Comparison of ENCODE assay signal across 7 cellular contexts in the genomic region with DNA sequence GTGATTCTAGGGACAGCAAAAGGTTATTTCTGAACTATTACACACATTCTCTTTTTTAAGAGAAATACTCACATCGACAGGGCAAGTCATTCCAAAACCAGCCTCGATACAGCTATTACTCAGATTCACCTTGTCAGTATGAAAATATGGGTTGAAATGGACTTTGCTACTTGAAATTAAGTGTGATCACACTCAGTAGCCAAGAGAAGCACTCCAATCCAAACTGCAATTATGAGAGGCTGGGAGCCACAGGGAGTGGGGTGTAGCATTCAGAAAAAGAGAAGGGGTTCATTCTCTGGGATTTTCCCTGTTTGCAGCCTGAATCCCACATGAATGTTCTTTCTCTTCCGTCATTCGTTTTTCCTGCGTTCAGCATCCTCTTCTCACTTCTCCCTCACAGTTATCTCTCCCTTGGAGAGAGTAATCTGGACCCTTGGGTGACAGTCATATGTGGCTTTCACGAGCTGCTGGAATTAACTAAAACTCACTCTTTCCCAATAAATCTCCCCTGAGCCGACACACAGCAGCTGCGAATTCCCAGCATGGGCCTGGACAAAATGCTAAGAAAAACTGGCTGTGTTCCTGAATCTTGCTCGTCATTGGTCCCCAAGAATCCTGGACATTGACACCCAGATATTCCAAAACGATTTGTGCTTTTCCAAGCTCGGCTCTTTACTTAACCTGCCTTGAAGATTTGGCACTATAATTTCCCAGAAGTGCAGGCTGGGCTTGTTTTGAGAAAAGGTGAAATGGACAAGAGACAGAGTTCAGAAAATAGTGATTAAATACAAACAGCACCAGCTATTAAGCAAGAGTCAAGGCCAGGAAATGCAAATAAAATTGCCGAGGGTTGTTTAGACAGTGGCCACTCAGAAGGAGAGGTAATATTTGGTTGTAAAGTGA.
A peak's percentile ranks its signal among the peaks of the same experiment; 100 is the strongest.
DNase-seq lines count a peak whose midpoint lies in the region; ATAC-seq and TF ChIP-seq lines count a peak whose summit lies in the region.

No MANE protein-coding gene starts in this region.

- ATAC-seq in GM18868 (IDR thresholded peaks at IDR 0.05; ENCODE audit: unreplicated experiment) (peak; percentile 77), GM23338 (no peak)
- peak; percentile 71 to 75 for ATAC-seq in stimulated activated naive B cell treated with anti-CD40 and anti-IgM and Interleukin-4, amounts not matched to agents 10 μg/mL and 1 μg/mL and 100 μg/mL, for 72 hours (replicated peaks)

- no peaks in the 10 kb centered on the region for H3K79me2 ChIP-seq in GM23338 (replicated peaks; ENCODE audit: insufficient read depth)

- no peak overlapping the region for H3K27ac ChIP-seq in GM23338 (ENCODE audit: low read depth)

- H3K9me3 Mint-ChIP-seq in GM23338, result no peaks in the 10 kb centered on the region; the same call in 2 of the 3 replicates
- H3K9me3 Mint-ChIP-seq in glutamatergic neuron (ENCODE audit: unreplicated experiment), result peaks cover 4% of the 10 kb centered on the region
- H3K9me3 Mint-ChIP-seq in stimulated activated naive B cell treated with anti-CD40 and anti-IgM and Interleukin-4, amounts not matched to agents 10 μg/mL and 1 μg/mL and 100 μg/mL, for 72 hours, result no peaks in the 10 kb centered on the region

- H3K4me1 ChIP-seq in GM23338 (ENCODE audit: insufficient read depth), result peaks cover 14% of the 10 kb centered on the region; the same call in 1 of the 2 replicates

- peaks cover 10% of the 10 kb centered on the region for H3K9me2 ChIP-seq in GM23338 (ENCODE audit: insufficient read depth)

- H3K4me3 Mint-ChIP-seq in GM23338 (no peak overlapping the region), glutamatergic neuron (ENCODE audit: unreplicated experiment) (no peak overlapping the region)
- H3K4me3 Mint-ChIP-seq in stimulated activated naive B cell treated with anti-CD40 and anti-IgM and Interleukin-4, amounts not matched to agents 10 μg/mL and 1 μg/mL and 100 μg/mL, for 72 hours, result peak overlapping the region; percentile 71 to 76

- no peaks in the 10 kb centered on the region for H4K20me1 ChIP-seq in GM23338 (replicated peaks; ENCODE audit: insufficient read depth)

- H3K27me3 ChIP-seq in GM23338 (ENCODE audit: insufficient read depth), result no peaks in the 10 kb centered on the region

- no peaks in the 10 kb centered on the region for H3F3A ChIP-seq in GM23338 (replicated peaks; ENCODE audit: low read depth)

- H3K4me1 Mint-ChIP-seq in GM23338, result peaks cover 29% of the 10 kb centered on the region
- H3K4me1 Mint-ChIP-seq in glutamatergic neuron (ENCODE audit: low read depth, unreplicated experiment), result peaks cover 32% of the 10 kb centered on the region
- peaks cover 40 to 62% of the 10 kb centered on the region in 2 donors for H3K4me1 Mint-ChIP-seq in stimulated activated naive B cell treated with anti-CD40 and anti-IgM and Interleukin-4, amounts not matched to agents 10 μg/mL and 1 μg/mL and 100 μg/mL, for 72 hours

- no peak overlapping the region for H3K4me2 ChIP-seq in GM23338

- no peak overlapping the region for H3K4me3 ChIP-seq in GM23338

- H3K27me3 Mint-ChIP-seq in GM23338 (ENCODE audit: insufficient read depth, low read depth, poor library complexity), result peaks cover 2% of the 10 kb centered on the region
- H3K27me3 Mint-ChIP-seq in glutamatergic neuron (ENCODE audit: unreplicated experiment), result peaks cover 1% of the 10 kb centered on the region
- H3K27me3 Mint-ChIP-seq in stimulated activated naive B cell treated with anti-CD40 and anti-IgM and Interleukin-4, amounts not matched to agents 10 μg/mL and 1 μg/mL and 100 μg/mL, for 72 hours, result no peaks in the 10 kb centered on the region

- H2AFZ ChIP-seq in GM23338, result peak overlapping the region; percentile 78

- no peaks in the 10 kb centered on the region for H3K36me3 ChIP-seq in GM23338 (ENCODE audit: insufficient read depth)

- H3K27ac Mint-ChIP-seq in GM23338 (no peak overlapping the region), glutamatergic neuron (ENCODE audit: unreplicated experiment) (peak overlapping the region; percentile 65)
- H3K27ac Mint-ChIP-seq in stimulated activated naive B cell treated with anti-CD40 and anti-IgM and Interleukin-4, amounts not matched to agents 10 μg/mL and 1 μg/mL and 100 μg/mL, for 72 hours, result peak overlapping the region; percentile 98

- TF ChIP-seq CTCF in GM23338 (conservative IDR thresholded peaks at IDR 0.05; ENCODE audit: low read depth in 2 of 2) (no peak), glutamatergic neuron (IDR thresholded peaks at IDR 0.05; ENCODE audit: partially characterized antibody, unreplicated experiment) (no peak)

- H3K36me3 Mint-ChIP-seq in GM23338 (ENCODE audit: low read depth) (no peaks in the 10 kb centered on the region), glutamatergic neuron (ENCODE audit: unreplicated experiment) (no peaks in the 10 kb centered on the region)
- peaks cover 0 to 3% of the 10 kb centered on the region in 2 donors for H3K36me3 Mint-ChIP-seq in stimulated activated naive B cell treated with anti-CD40 and anti-IgM and Interleukin-4, amounts not matched to agents 10 μg/mL and 1 μg/mL and 100 μg/mL, for 72 hours

- DNase-seq in GM23338 (ENCODE audit: low spot score), result no peak
- peak; percentile 12 for DNase-seq in NCI-H774 (lab: John Stamatoyannopoulos, UW)
- no peak for DNase-seq in glutamatergic neuron
- peak; percentile 65 for DNase-seq in stimulated activated naive B cell treated with anti-CD40 and anti-IgM and Interleukin-4, amounts not matched to agents 10 μg/mL and 1 μg/mL and 100 μg/mL, for 72 hours
- DNase-seq in activated CD8-positive, alpha-beta memory T cell treated with anti-CD3 and anti-CD28 coated beads, Interleukin-2, amount 50 U/mL, for 4 hours, result no peak
- DNase-seq in activated effector memory CD4-positive, alpha-beta T cell treated with anti-CD3 and anti-CD28 coated beads, Interleukin-2, amount 50 U/mL, for 16 hours, result no peak

TF ChIP-seq in GM23338, 12 proteins besides CTCF, POLR2A, EP300 and RAD21 (continues in another document):
- TF ChIP-seq, protein P1, sequence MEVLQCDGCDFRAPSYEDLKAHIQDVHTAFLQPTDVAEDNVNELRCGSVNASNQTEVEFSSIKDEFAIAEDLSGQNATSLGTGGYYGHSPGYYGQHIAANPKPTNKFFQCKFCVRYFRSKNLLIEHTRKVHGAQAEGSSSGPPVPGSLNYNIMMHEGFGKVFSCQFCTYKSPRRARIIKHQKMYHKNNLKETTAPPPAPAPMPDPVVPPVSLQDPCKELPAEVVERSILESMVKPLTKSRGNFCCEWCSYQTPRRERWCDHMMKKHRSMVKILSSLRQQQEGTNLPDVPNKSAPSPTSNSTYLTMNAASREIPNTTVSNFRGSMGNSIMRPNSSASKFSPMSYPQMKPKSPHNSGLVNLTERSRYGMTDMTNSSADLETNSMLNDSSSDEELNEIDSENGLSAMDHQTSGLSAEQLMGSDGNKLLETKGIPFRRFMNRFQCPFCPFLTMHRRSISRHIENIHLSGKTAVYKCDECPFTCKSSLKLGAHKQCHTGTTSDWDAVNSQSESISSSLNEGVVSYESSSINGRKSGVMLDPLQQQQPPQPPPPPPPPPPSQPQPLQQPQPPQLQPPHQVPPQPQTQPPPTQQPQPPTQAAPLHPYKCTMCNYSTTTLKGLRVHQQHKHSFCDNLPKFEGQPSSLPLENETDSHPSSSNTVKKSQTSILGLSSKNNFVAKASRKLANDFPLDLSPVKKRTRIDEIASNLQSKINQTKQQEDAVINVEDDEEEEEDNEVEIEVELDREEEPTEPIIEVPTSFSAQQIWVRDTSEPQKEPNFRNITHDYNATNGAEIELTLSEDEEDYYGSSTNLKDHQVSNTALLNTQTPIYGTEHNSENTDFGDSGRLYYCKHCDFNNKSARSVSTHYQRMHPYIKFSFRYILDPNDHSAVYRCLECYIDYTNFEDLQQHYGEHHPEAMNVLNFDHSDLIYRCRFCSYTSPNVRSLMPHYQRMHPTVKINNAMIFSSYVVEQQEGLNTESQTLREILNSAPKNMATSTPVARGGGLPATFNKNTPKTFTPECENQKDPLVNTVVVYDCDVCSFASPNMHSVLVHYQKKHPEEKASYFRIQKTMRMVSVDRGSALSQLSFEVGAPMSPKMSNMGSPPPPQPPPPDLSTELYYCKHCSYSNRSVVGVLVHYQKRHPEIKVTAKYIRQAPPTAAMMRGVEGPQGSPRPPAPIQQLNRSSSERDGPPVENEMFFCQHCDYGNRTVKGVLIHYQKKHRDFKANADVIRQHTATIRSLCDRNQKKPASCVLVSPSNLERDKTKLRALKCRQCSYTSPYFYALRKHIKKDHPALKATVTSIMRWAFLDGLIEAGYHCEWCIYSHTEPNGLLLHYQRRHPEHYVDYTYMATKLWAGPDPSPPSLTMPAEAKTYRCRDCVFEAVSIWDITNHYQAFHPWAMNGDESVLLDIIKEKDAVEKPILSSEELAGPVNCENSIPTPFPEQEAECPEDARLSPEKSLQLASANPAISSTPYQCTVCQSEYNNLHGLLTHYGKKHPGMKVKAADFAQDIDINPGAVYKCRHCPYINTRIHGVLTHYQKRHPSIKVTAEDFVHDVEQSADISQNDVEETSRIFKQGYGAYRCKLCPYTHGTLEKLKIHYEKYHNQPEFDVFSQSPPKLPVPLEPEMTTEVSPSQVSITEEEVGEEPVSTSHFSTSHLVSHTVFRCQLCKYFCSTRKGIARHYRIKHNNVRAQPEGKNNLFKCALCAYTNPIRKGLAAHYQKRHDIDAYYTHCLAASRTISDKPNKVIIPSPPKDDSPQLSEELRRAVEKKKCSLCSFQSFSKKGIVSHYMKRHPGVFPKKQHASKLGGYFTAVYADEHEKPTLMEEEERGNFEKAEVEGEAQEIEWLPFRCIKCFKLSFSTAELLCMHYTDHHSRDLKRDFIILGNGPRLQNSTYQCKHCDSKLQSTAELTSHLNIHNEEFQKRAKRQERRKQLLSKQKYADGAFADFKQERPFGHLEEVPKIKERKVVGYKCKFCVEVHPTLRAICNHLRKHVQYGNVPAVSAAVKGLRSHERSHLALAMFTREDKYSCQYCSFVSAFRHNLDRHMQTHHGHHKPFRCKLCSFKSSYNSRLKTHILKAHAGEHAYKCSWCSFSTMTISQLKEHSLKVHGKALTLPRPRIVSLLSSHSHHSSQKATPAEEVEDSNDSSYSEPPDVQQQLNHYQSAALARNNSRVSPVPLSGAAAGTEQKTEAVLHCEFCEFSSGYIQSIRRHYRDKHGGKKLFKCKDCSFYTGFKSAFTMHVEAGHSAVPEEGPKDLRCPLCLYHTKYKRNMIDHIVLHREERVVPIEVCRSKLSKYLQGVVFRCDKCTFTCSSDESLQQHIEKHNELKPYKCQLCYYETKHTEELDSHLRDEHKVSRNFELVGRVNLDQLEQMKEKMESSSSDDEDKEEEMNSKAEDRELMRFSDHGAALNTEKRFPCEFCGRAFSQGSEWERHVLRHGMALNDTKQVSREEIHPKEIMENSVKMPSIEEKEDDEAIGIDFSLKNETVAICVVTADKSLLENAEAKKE (CRISPR knock-in tag; IDR thresholded peaks at IDR 0.05), result no peak
- no peak for TF ChIP-seq STAT1 (IDR thresholded peaks at IDR 0.05; ENCODE audit: unreplicated experiment)
- no peak for TF ChIP-seq ZNF114 (CRISPR knock-in tag; IDR thresholded peaks at IDR 0.05)
- TF ChIP-seq POLR2AphosphoS5 (IDR thresholded peaks at IDR 0.05; ENCODE audit: low read depth), result no peak
- TF ChIP-seq EZH2 (IDR thresholded peaks at IDR 0.05; ENCODE audit: low read depth, unreplicated experiment), result no peak

Comparison
In these comparisons a context has a peak if more than half of its experiments do, and no peak if none do; other contexts are left out.
1. DNase-seq: peak in NCI-H774 (single experiment) and stimulated activated naive B cell treated with anti-CD40 and anti-IgM and Interleukin-4, amounts not matched to agents 10 μg/mL and 1 μg/mL and 100 μg/mL, for 72 hours (single experiment); none in GM23338 (single experiment), glutamatergic neuron (single experiment), activated CD8-positive, alpha-beta memory T cell treated with anti-CD3 and anti-CD28 coated beads, Interleukin-2, amount 50 U/mL, for 4 hours (single experiment) and activated effector memory CD4-positive, alpha-beta T cell treated with anti-CD3 and anti-CD28 coated beads, Interleukin-2, amount 50 U/mL, for 16 hours (single experiment).
2. H3K4me3 Mint-ChIP-seq: peak in stimulated activated naive B cell treated with anti-CD40 and anti-IgM and Interleukin-4, amounts not matched to agents 10 μg/mL and 1 μg/mL and 100 μg/mL, for 72 hours (2 of 2); none in GM23338 (single experiment) and glutamatergic neuron (single experiment).